In the genomic region with DNA sequence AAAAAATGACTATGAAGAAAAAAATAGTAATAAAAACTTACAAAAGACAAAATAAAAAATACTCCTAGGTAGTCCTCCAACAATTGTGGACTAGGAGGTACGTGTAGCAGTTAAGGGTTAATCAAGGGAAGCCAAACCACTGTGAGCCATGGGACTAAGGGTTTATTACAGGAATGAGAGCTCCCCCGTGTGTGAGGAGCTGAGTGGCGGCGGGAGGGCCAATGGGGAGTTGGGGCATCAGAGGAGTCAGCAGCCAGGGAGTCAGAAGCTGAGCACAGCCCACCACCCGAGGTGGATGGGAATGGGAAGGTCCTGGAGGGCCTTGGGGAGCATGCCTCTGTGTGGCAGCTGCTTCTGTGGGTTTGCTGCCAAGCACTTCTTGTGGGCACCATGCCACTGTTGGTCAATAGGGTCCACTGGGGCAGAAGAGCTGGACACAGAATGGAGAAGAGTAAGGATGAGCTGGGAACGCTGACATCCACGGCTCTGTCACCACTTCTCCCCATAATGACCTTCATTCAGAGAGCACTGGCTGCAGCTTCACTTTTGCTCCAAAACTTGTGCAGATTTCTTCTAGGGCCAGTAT, we compare ENCODE assay signal across 23 cellular contexts.
DNase-seq lines count a peak whose midpoint lies in the region; ATAC-seq and TF ChIP-seq lines count a peak whose summit lies in the region.
"Had no signal": no experiment of that assay in that cellular context is flagged by ENCODE, and none has a peak within 500 bp of the region (broad histone marks: within the 10 kb centered on the region; RNA-seq: fewer than 3 reads in every experiment).

No MANE protein-coding gene starts in this region.

- no peak overlapping the region for H2BK15ac ChIP-seq in neuronal stem cell (ENCODE audit: low read length)

- peak overlapping the region; percentile 27 for H3K18ac ChIP-seq in neuronal stem cell (ENCODE audit: low read length)

- peaks cover 6% of the 10 kb centered on the region for H3K4me1 Mint-ChIP-seq in endothelial cell (ENCODE audit: unreplicated experiment)
- H3K4me1 Mint-ChIP-seq: neural progenitor cell; stimulated activated naive CD8-positive, alpha-beta T cell treated with anti-CD3 and anti-CD28 coated beads, Interleukin-15, amount 100 ng/mL, for 72 hours had no signal

- DNase-seq in ELF-1 (ENCODE audit: low read depth, low spot score) = peak; percentile 45
- peak; percentile 21 for DNase-seq in LHCN-M2 (ENCODE audit: low read depth)
- DNase-seq in endothelial cell (ENCODE audit: low spot score) = no peak
- no peak for DNase-seq in neuronal stem cell (ENCODE audit: low spot score)
- DNase-seq in activated CD4-positive, alpha-beta T cell treated with anti-CD3 and anti-CD28 coated beads, Interleukin-2, amount 50 U/mL, for 1 hour = no peak
- no peak for DNase-seq in NCI-H1694 treated with DMSO at 0.1 percent for 48 hours (lab: John Stamatoyannopoulos, UW)
- DNase-seq: activated CD4-positive, CD25-positive, alpha-beta regulatory T cell treated with anti-CD3 and anti-CD28 coated beads, Interleukin-2, amount 50 U/mL, for 72 hours; cerebellar nuclear complex; HFFc6; left colon; midbrain; NCI-H2029; NCI-H345; Peyer's patch; stimulated activated CD4-positive, alpha-beta T cell treated with anti-CD3 and anti-CD28 coated beads, Interleukin-2, amount 100 ng/mL, for 48 hours; stimulated activated naive CD8-positive, alpha-beta T cell treated with anti-CD3 and anti-CD28 coated beads, Interleukin-15, amount 100 ng/mL, for 72 hours had no signal

- no peak overlapping the region for H3K4me3 ChIP-seq in neuronal stem cell (ENCODE audit: low read length in 2 of 2)
- H3K4me3 ChIP-seq: neural progenitor cell, Peyer's patch, smooth muscle cell had no signal

- no peak overlapping the region for H3K23ac ChIP-seq in neuronal stem cell (ENCODE audit: low read depth, low read length, poor library complexity)

- H3K9me3 ChIP-seq in neuronal stem cell (replicated peaks in 1 of 2; ENCODE audit: control insufficient read depth in 2 of 2, insufficient read depth in 1 of 2, low read depth in 1 of 2, low read length in 2 of 2) = peaks cover 6 to 12% of the 10 kb centered on the region in 2 donors
- H3K9me3 ChIP-seq: Peyer's patch had no signal

- H3K79me1 ChIP-seq in neuronal stem cell (ENCODE audit: low read depth, low read length) = no peaks in the 10 kb centered on the region

- H3K4me1 ChIP-seq in neuronal stem cell (ENCODE audit: control insufficient read depth in 2 of 2, insufficient read depth in 1 of 2, low read depth in 1 of 2, low read length in 2 of 2) = no peaks in the 10 kb centered on the region
- H3K4me1 ChIP-seq: neural progenitor cell, Peyer's patch had no signal

- no peak overlapping the region for H4K8ac ChIP-seq in neuronal stem cell (ENCODE audit: low read depth, low read length)

- peak overlapping the region; percentile 28 for H3K27ac Mint-ChIP-seq in endothelial cell (ENCODE audit: unreplicated experiment)
- H3K27ac Mint-ChIP-seq: activated naive CD4-positive, alpha-beta T cell treated with anti-CD3 and anti-CD28 coated beads, Interleukin-2, amount 50 U/mL, for 72 hours; activated T-helper 1 cell treated with anti-CD3 and anti-CD28 coated beads, Interleukin-12 subunit alpha, Interleukin-12 subunit beta, Interleukin-2, Interleukin-4 antibody, amounts not matched to agents 30 ng/mL and 10 ng/mL and 1 ng/mL, durations not matched to agents 14 hours and 24 hours and 36 hours; HFFc6; neural progenitor cell; progenitor cell of endocrine pancreas; stimulated activated naive CD8-positive, alpha-beta T cell treated with anti-CD3 and anti-CD28 coated beads, Interleukin-15, amount 100 ng/mL, for 72 hours; type B pancreatic cell had no signal

- H2AK5ac ChIP-seq in neuronal stem cell (ENCODE audit: low read depth, low read length) = no peak overlapping the region

- no peak overlapping the region for H4K91ac ChIP-seq in neuronal stem cell (ENCODE audit: low read depth, low read length, poor library complexity)

- no peaks in the 10 kb centered on the region for H3K9me3 Mint-ChIP-seq in endothelial cell (ENCODE audit: unreplicated experiment)
- H3K9me3 Mint-ChIP-seq: HFFc6 had no signal

- no peaks in the 10 kb centered on the region for H3K36me3 Mint-ChIP-seq in endothelial cell (ENCODE audit: low read depth, unreplicated experiment)

- no peak overlapping the region for H2AFZ ChIP-seq in neuronal stem cell (ENCODE audit: low read length)
- H2AFZ ChIP-seq: neural progenitor cell had no signal

- peak overlapping the region; percentile 49 for H2BK5ac ChIP-seq in neuronal stem cell (ENCODE audit: low read length)

- H2BK12ac ChIP-seq in neuronal stem cell (ENCODE audit: low read length) = no peak overlapping the region

- H3K4me3 Mint-ChIP-seq in endothelial cell (ENCODE audit: unreplicated experiment) = no peak overlapping the region
- H3K4me3 Mint-ChIP-seq: activated T-helper 1 cell treated with anti-CD3 and anti-CD28 coated beads, Interleukin-12 subunit alpha, Interleukin-12 subunit beta, Interleukin-2, Interleukin-4 antibody, amounts not matched to agents 30 ng/mL and 10 ng/mL and 1 ng/mL, durations not matched to agents 14 hours and 24 hours and 36 hours; HFFc6; neural progenitor cell; stimulated activated naive CD8-positive, alpha-beta T cell treated with anti-CD3 and anti-CD28 coated beads, Interleukin-15, amount 100 ng/mL, for 72 hours; type B pancreatic cell had no signal

- peaks cover 0 to 2% of the 10 kb centered on the region in 2 donors for H3K36me3 ChIP-seq in neuronal stem cell (replicated peaks in 1 of 2; ENCODE audit: control insufficient read depth in 2 of 2, insufficient read depth in 2 of 2, low read length in 2 of 2)
- H3K36me3 ChIP-seq: neural progenitor cell, Peyer's patch had no signal

- no peak overlapping the region for H2BK120ac ChIP-seq in neuronal stem cell (ENCODE audit: low read depth, low read length)

- WGBS in neuronal stem cell (ENCODE audit: extremely low coverage in 2 of 2, insufficient read length in 2 of 2, insufficient replicate concordance in 1 of 2), 2 donors = no CpG with 5 or more reads among the region's 7 CpGs

- no peak overlapping the region for H3K9ac ChIP-seq in neuronal stem cell (ENCODE audit: low read depth, low read length, poor library complexity)
- H3K9ac ChIP-seq: neural progenitor cell had no signal

- no peak for TF ChIP-seq CTCF in endothelial cell (IDR thresholded peaks at IDR 0.05; ENCODE audit: unreplicated experiment)

- H3K27ac ChIP-seq in neuronal stem cell (replicated peaks; ENCODE audit: low read length) = no peak overlapping the region
- H3K27ac ChIP-seq: neural progenitor cell, Peyer's patch had no signal

- no peak for ATAC-seq in HG03108 (IDR thresholded peaks at IDR 0.05; ENCODE audit: unreplicated experiment)
- ATAC-seq: activated naive CD4-positive, alpha-beta T cell treated with anti-CD3 and anti-CD28 coated beads, Interleukin-2, amount 50 U/mL, for 72 hours; left colon; stimulated activated naive CD8-positive, alpha-beta T cell treated with anti-CD3 and anti-CD28 coated beads, Interleukin-15, amount 100 ng/mL, for 72 hours had no signal

- H3K4me2 ChIP-seq in neuronal stem cell (ENCODE audit: insufficient read depth, low read length, poor library complexity, severe bottlenecking) = no peak overlapping the region
- H3K4me2 ChIP-seq: neural progenitor cell, smooth muscle cell had no signal

- peak overlapping the region; percentile 1 for H3K4ac ChIP-seq in neuronal stem cell (ENCODE audit: low read length)

- H3K27me3 ChIP-seq in neuronal stem cell (ENCODE audit: control insufficient read depth in 3 of 3, insufficient read depth in 3 of 3, low read depth in 1 of 3, low read length in 3 of 3) = no peaks in the 10 kb centered on the region
- H3K27me3 ChIP-seq: neural progenitor cell, Peyer's patch had no signal

- H3K27me3 Mint-ChIP-seq in endothelial cell (ENCODE audit: unreplicated experiment) = peaks cover under 1% of the 10 kb centered on the region
- H3K27me3 Mint-ChIP-seq: progenitor cell of endocrine pancreas; stimulated activated naive CD8-positive, alpha-beta T cell treated with anti-CD3 and anti-CD28 coated beads, Interleukin-15, amount 100 ng/mL, for 72 hours; type B pancreatic cell had no signal

- no peak overlapping the region for H3K14ac ChIP-seq in neuronal stem cell (ENCODE audit: low read length)

Comparison
In these comparisons a context has a peak if more than half of its experiments do, and no peak if none do; other contexts are left out.
1. DNase-seq: peak in ELF-1 (single experiment) and LHCN-M2 (single experiment); none in endothelial cell (single experiment), neuronal stem cell (single experiment), activated CD4-positive, alpha-beta T cell treated with anti-CD3 and anti-CD28 coated beads, Interleukin-2, amount 50 U/mL, for 1 hour (single experiment) and NCI-H1694 treated with DMSO at 0.1 percent for 48 hours (single experiment).